In genomic region chr11:45092901-45093760, GRCh38 we compare ENCODE assay signal across 9 cellular contexts. TPM values are rescaled to one million over a fixed set of nuclear protein-coding genes. Genes with fewer than 3 reads are reported as not detected.
DNase-seq lines count a peak whose midpoint lies in the region; ATAC-seq and TF ChIP-seq lines count a peak whose summit lies in the region.
"Had no signal": no experiment of that assay in that cellular context is flagged by ENCODE, and none has a peak within 500 bp of the region (broad histone marks: within the 10 kb centered on the region; RNA-seq: fewer than 3 reads in every experiment).

No MANE protein-coding gene starts in this region.

- peak; percentile 93 for ATAC-seq in activated naive CD8-positive, alpha-beta T cell treated with anti-CD3 and anti-CD28 coated beads, Interleukin-2, amount 50 U/mL, for 24 hours
- ATAC-seq in lower lobe of right lung, result peak; percentile 14 to 33

- in situ Hi-C loops in KBM-7 (cut with MboI; ENCODE audit: low pct_unique_long_range_greater_than_20kb, low sequenced_read_pairs) (no loop called here), HAP-1 (cut with MboI; ENCODE audit: low sequenced_read_pairs) (no loop called here)

- no peak for TF ChIP-seq CTCF in lower lobe of right lung (IDR thresholded peaks at IDR 0.05)

- H3K27me3 ChIP-seq in BLaER1 treated with 17β-estradiol and CSF1 and Interleukin-3, amounts not matched to agents 10 nM and 100 nM, result no peaks in the 10 kb centered on the region
- H3K27me3 ChIP-seq in lower lobe of right lung (ENCODE audit: low read depth) (no peaks in the 10 kb centered on the region), HAP-1 (ENCODE audit: low read depth) (peaks cover 28% of the 10 kb centered on the region)

- peaks cover 7% of the 10 kb centered on the region for H3K27me3 Mint-ChIP-seq in activated naive CD8-positive, alpha-beta T cell treated with anti-CD3 and anti-CD28 coated beads, Interleukin-2, amount 50 U/mL, for 24 hours

- peak overlapping the region in 5 of 11 experiments; percentile 6 to 51 (median 45); a peak in 8 of 22 replicates for H3K9ac ChIP-seq in BLaER1 treated with 17β-estradiol and CSF1 and Interleukin-3, amounts not matched to agents 10 nM and 100 nM

- H3K4me1 ChIP-seq in BLaER1 treated with 17β-estradiol and CSF1 and Interleukin-3, amounts not matched to agents 10 nM and 100 nM, result peaks cover 54 to 86% (median 78%) of the 10 kb centered on the region in 10 experiments
- peaks cover 42% of the 10 kb centered on the region for H3K4me1 ChIP-seq in lower lobe of right lung
- no peaks in the 10 kb centered on the region for H3K4me1 ChIP-seq in HAP-1

- peak overlapping the region; percentile 80 to 95 (median 90) for H3K4me2 ChIP-seq in BLaER1 treated with 17β-estradiol and CSF1 and Interleukin-3, amounts not matched to agents 10 nM and 100 nM

- H4K20me1 ChIP-seq in BLaER1 treated with 17β-estradiol and CSF1 and Interleukin-3, amounts not matched to agents 10 nM and 100 nM, result peaks cover 0 to 8% (median 0%) of the 10 kb centered on the region in 11 experiments; a peak in 3 of 22 replicates

- H3K27ac ChIP-seq in BLaER1 treated with 17β-estradiol and CSF1 and Interleukin-3, amounts not matched to agents 10 nM and 100 nM, result peak overlapping the region in 7 of 11 experiments; percentile 13 to 70 (median 53); a peak in 13 of 22 replicates
- H3K27ac ChIP-seq in lower lobe of right lung, result no peak overlapping the region

- no peaks in the 10 kb centered on the region for H3K36me3 Mint-ChIP-seq in activated naive CD8-positive, alpha-beta T cell treated with anti-CD3 and anti-CD28 coated beads, Interleukin-2, amount 50 U/mL, for 24 hours (ENCODE audit: low read depth)

- 0 out of 20 replicates have a peak overlapping the region, but pooled peaks of 1 of the 10 experiments have one; percentile 1 for H3K4me3 ChIP-seq in BLaER1 treated with 17β-estradiol and CSF1 and Interleukin-3, amounts not matched to agents 10 nM and 100 nM
- H3K4me3 ChIP-seq in lower lobe of right lung (no peak overlapping the region), HAP-1 (no peak overlapping the region)

- DNase-seq in KBM-7, result peak; percentile 74
- DNase-seq in activated naive CD8-positive, alpha-beta T cell treated with anti-CD3 and anti-CD28 coated beads, Interleukin-2, amount 50 U/mL, for 24 hours, result peak; percentile 36
- DNase-seq in lower lobe of right lung, result no peak
- no peak for DNase-seq in NCI-H2196 (lab: John Stamatoyannopoulos, UW; ENCODE audit: unreplicated experiment)
- no peak for DNase-seq in SW 1271 (lab: John Stamatoyannopoulos, UW)
- no peak for DNase-seq in HAP-1 (ENCODE audit: low spot score in 2 of 2)
- no peak for DNase-seq in NCI-H1417 (lab: John Stamatoyannopoulos, UW)
- DNase-seq: NCI-H69 had no signal

- intact Hi-C loops in lower lobe of right lung (cut with DNase I), result no loop called here

- H3K36me3 ChIP-seq in BLaER1 treated with 17β-estradiol and CSF1 and Interleukin-3, amounts not matched to agents 10 nM and 100 nM, result no peaks in the 10 kb centered on the region
- H3K36me3 ChIP-seq in lower lobe of right lung (no peaks in the 10 kb centered on the region), HAP-1 (replicated peaks) (no peaks in the 10 kb centered on the region)

- no peaks in the 10 kb centered on the region for H3K9me3 ChIP-seq in BLaER1 treated with 17β-estradiol and CSF1 and Interleukin-3, amounts not matched to agents 10 nM and 100 nM (replicated peaks in 1 of 11)
- H3K9me3 ChIP-seq in lower lobe of right lung, result no peaks in the 10 kb centered on the region
- H3K9me3 ChIP-seq in HAP-1, result no peaks in the 10 kb centered on the region

- H3K4me3 Mint-ChIP-seq in activated naive CD8-positive, alpha-beta T cell treated with anti-CD3 and anti-CD28 coated beads, Interleukin-2, amount 50 U/mL, for 24 hours, result no peak overlapping the region

- peaks cover 19% of the 10 kb centered on the region for H3K4me1 Mint-ChIP-seq in activated naive CD8-positive, alpha-beta T cell treated with anti-CD3 and anti-CD28 coated beads, Interleukin-2, amount 50 U/mL, for 24 hours

- no peaks in the 10 kb centered on the region for H3K9me3 Mint-ChIP-seq in activated naive CD8-positive, alpha-beta T cell treated with anti-CD3 and anti-CD28 coated beads, Interleukin-2, amount 50 U/mL, for 24 hours

- H3K27ac Mint-ChIP-seq in activated naive CD8-positive, alpha-beta T cell treated with anti-CD3 and anti-CD28 coated beads, Interleukin-2, amount 50 U/mL, for 24 hours, result no peak overlapping the region

RNA-seq across cellular contexts. Expression of gene PRDM11, which starts 53.3 kb away (rescaled TPM):
- total RNA-seq in lower lobe of right lung, result 15.1 TPM

Comparison
In these comparisons a context has a peak if more than half of its experiments do, and no peak if none do; other contexts are left out.
1. DNase-seq: peak in KBM-7 (single experiment) and activated naive CD8-positive, alpha-beta T cell treated with anti-CD3 and anti-CD28 coated beads, Interleukin-2, amount 50 U/mL, for 24 hours (single experiment); none in lower lobe of right lung (single experiment), NCI-H2196 (single experiment), SW 1271 (0 of 2), HAP-1 (0 of 2) and NCI-H1417 (0 of 3).